ENCODE assay signal across 23 cellular contexts in the genomic region with DNA sequence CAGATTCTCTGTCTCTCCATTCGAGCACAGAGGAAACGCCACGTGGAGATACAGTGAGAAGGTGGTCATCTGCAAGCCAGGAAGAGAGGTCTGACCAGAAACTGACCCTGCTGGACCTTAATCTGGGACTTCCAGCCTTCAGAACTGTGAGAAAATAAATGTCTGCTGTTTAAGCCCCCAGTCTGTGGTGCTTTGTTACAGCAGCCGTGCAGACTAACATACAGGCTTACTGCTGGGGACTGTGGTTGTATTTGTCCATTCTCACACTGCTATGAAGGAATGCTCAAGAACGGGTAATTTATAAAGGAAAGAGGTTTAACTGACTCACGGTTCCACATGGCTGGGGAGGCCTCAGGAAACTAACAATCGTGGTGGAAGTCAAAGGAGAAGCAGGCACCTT.
"Had no signal": no experiment of that assay in that cellular context is flagged by ENCODE, and none has a peak within 500 bp of the region (broad histone marks: within the 10 kb centered on the region; RNA-seq: fewer than 3 reads in every experiment).

No MANE protein-coding gene starts in this region.

- H3K27ac ChIP-seq: colonic mucosa, esophagus muscularis mucosa, foreskin keratinocyte, gastroesophageal sphincter, heart right ventricle, parathyroid adenoma, right atrium auricular region, skin epidermis, spleen, testis, tibial artery had no signal

- H3K9me3 ChIP-seq: colonic mucosa, esophagus muscularis mucosa, gastroesophageal sphincter, right atrium auricular region, spleen, testis, tibial artery had no signal

- H3K79me2 ChIP-seq: parathyroid adenoma had no signal

- H3K36me3 ChIP-seq: colonic mucosa, esophagus muscularis mucosa, gastroesophageal sphincter, heart right ventricle, right atrium auricular region, spleen, tibial artery had no signal

- FAIRE-seq: endothelial cell of umbilical vein, islet of Langerhans had no signal

- H3K4me3 ChIP-seq: colonic mucosa, esophagus muscularis mucosa, gastroesophageal sphincter, heart right ventricle, lung, right atrium auricular region, skin epidermis, spleen, testis, tibial artery had no signal

- H2AFZ ChIP-seq: parathyroid adenoma had no signal

- H3K4me1 ChIP-seq: colonic mucosa, foreskin keratinocyte, heart right ventricle, parathyroid adenoma, right atrium auricular region, spleen, testis had no signal

- H3K27me3 ChIP-seq: colonic mucosa, esophagus muscularis mucosa, foreskin keratinocyte, gastroesophageal sphincter, heart right ventricle, right atrium auricular region, testis, tibial artery had no signal

- ATAC-seq: foreskin keratinocyte; gastroesophageal sphincter; heart right ventricle; left lobe of liver; stimulated activated memory B cell treated with anti-CD40 and anti-IgM and Interleukin-4, amounts not matched to agents 10 μg/mL and 1 μg/mL and 100 μg/mL, for 72 hours; stimulated activated naive CD8-positive, alpha-beta T cell treated with anti-CD3 and anti-CD28 coated beads, Interleukin-15, Interleukin-2, amounts not matched to agents 100 U/mL and 50 U/mL, for 24 hours had no signal

- H3K9ac ChIP-seq: parathyroid adenoma had no signal

- DNase-seq: colonic mucosa; effector CD8-positive, alpha-beta T cell; foreskin keratinocyte; glutamatergic neuron; heart right ventricle; hippocampal formation; natural killer cell; spleen; stimulated activated CD4-positive, alpha-beta T cell treated with anti-CD3 and anti-CD28 coated beads, Interleukin-4, amount 100 ng/mL, for 4 hours; stimulated activated naive CD8-positive, alpha-beta T cell treated with anti-CD3 and anti-CD28 coated beads, Interleukin-15, Interleukin-2, amounts not matched to agents 100 U/mL and 50 U/mL, for 24 hours; substantia nigra; testis; tibial artery had no signal
